ENCODE assay signal across 8 cellular contexts in the genomic region with DNA sequence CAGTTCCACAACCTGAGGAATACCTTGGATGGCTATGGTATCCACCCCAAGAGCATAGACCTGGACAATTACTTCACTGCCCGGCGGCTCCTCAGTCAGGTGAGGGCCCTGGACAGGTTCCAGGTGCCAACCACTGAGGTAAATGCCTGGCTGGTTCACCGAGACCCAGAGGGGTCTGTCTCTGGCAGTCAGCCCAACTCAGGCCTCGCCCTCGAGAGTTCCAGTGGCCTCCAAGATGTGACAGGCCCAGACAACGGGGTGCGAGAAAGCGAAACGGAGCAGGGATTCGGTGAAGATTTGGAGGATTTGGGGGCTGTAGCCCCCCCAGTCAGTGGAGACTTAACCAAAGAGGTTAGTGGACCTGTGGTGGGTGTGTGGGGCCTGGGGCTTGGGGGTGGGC. TPM values are rescaled to one million over a fixed set of nuclear protein-coding genes. Genes with fewer than 3 reads are reported as not detected.
DNase-seq lines count a peak whose midpoint lies in the region; ATAC-seq and TF ChIP-seq lines count a peak whose summit lies in the region.

No MANE protein-coding gene starts in this region.

- no peak for ATAC-seq in WTC11

- H3K9me3 ChIP-seq in DOHH2 (ENCODE audit: control insufficient read depth, insufficient read depth, low read length) (no peaks in the 10 kb centered on the region), sigmoid colon (no peaks in the 10 kb centered on the region)
- no peaks in the 10 kb centered on the region for H3K9me3 ChIP-seq in CD4-positive, alpha-beta memory T cell (ENCODE audit: control insufficient read depth in 1 of 2, low read length in 2 of 2)

- H3K27ac ChIP-seq in DOHH2 (ENCODE audit: low read depth, low read length) (no peak overlapping the region), sigmoid colon (peak overlapping the region; percentile 96 to 99 (median 98))
- H3K27ac ChIP-seq in CD4-positive, alpha-beta memory T cell (ENCODE audit: low read depth, low read length), result no peak overlapping the region

- H3K4me1 Mint-ChIP-seq in WTC11, result peaks cover 73% of the 10 kb centered on the region
- H3K4me1 Mint-ChIP-seq in CD4-positive, alpha-beta memory T cell, result peaks cover 40 to 85% (median 59%) of the 10 kb centered on the region in 4 donors

- peak overlapping the region; percentile 98 for H3K27ac Mint-ChIP-seq in WTC11
- peak overlapping the region in 2 of 7 donors; percentile 66 to 78 for H3K27ac Mint-ChIP-seq in CD4-positive, alpha-beta memory T cell

- intact Hi-C loops in sigmoid colon (cut with DNase I), result no loop called here
- intact Hi-C loops in CD4-positive, alpha-beta memory T cell (cut with micrococcal nuclease), result no loop called here

- no peaks in the 10 kb centered on the region for H3K27me3 ChIP-seq in DOHH2 (ENCODE audit: control insufficient read depth, low read length)
- no peaks in the 10 kb centered on the region for H3K27me3 ChIP-seq in sigmoid colon
- H3K27me3 ChIP-seq in CD4-positive, alpha-beta memory T cell (ENCODE audit: insufficient read depth, low read length), result no peaks in the 10 kb centered on the region

- peak overlapping the region; percentile 44; the same call in 1 of the 2 replicates for H3K4me2 ChIP-seq in DOHH2 (ENCODE audit: low read length)

- H3K36me3 ChIP-seq in DOHH2 (ENCODE audit: control insufficient read depth, low read length), result peaks cover 65% of the 10 kb centered on the region
- H3K36me3 ChIP-seq in sigmoid colon, result peaks cover 0 to 22% (median 11%) of the 10 kb centered on the region in 4 donors
- peaks cover 48% of the 10 kb centered on the region for H3K36me3 ChIP-seq in CD4-positive, alpha-beta memory T cell (ENCODE audit: insufficient read depth, low read length)

- no peaks in the 10 kb centered on the region for H3F3A ChIP-seq in DOHH2 (ENCODE audit: control insufficient read depth, insufficient read depth)

- no peaks in the 10 kb centered on the region for H3K27me3 Mint-ChIP-seq in WTC11 (ENCODE audit: low read depth)
- H3K27me3 Mint-ChIP-seq in CD4-positive, alpha-beta memory T cell, result no peaks in the 10 kb centered on the region

- DNase-seq in WTC11 (ENCODE audit: low spot score) (no peak), fibroblast of the aortic adventitia (ENCODE audit: low read depth) (no peak), sigmoid colon (peak; percentile 72), NCI-H1092 treated with DMSO at 0.1 percent for 48 hours (lab: John Stamatoyannopoulos, UW) (no peak), midbrain (lab: John Stamatoyannopoulos, UW) (no peak), iPS-NIHi11 (ENCODE audit: low spot score) (no peak)
- no peak for DNase-seq in CD4-positive, alpha-beta memory T cell

- POLR2A ChIA-PET in WTC11 (lab: Charles Lee), result no interaction called here
- POLR2A ChIA-PET in CD4-positive, alpha-beta memory T cell (lab: Charles Lee; ENCODE audit: partially characterized antibody), result no interaction called here

- 69 to 85% methylated on average over 10 of the region's 10 CpGs for WGBS in sigmoid colon, 2 donors

- H3K4me3 ChIP-seq in DOHH2 (ENCODE audit: low read length), result peak overlapping the region; percentile 25; the same call in 1 of the 2 replicates
- peak overlapping the region; percentile 69 for H3K4me3 ChIP-seq in fibroblast of the aortic adventitia (ENCODE audit: low read depth, low read length)
- H3K4me3 ChIP-seq in sigmoid colon, result peak overlapping the region in 2 of 4 donors; percentile 27 to 85
- no peak overlapping the region for H3K4me3 ChIP-seq in CD4-positive, alpha-beta memory T cell (ENCODE audit: low read length in 2 of 2)

- TF ChIP-seq CTCF in DOHH2 (IDR thresholded peaks at IDR 0.05; ENCODE audit: low read depth, low read length, poor library complexity, severe bottlenecking) (no peak), WTC11 (IDR thresholded peaks at IDR 0.05) (no peak), fibroblast of the aortic adventitia (IDR thresholded peaks at IDR 0.05; ENCODE audit: insufficient read depth, low read length) (no peak), sigmoid colon (IDR thresholded peaks at IDR 0.05) (no peak)

- peaks cover 94% of the 10 kb centered on the region for H3K79me2 ChIP-seq in DOHH2 (ENCODE audit: control insufficient read depth, low read length)

- peak overlapping the region; percentile 36; the same call in 1 of the 2 replicates for H3K4me3 Mint-ChIP-seq in WTC11
- H3K4me3 Mint-ChIP-seq in CD4-positive, alpha-beta memory T cell, result peak overlapping the region in 2 of 8 donors; percentile 21 to 31

- no peak for TF ChIP-seq POLR2A in sigmoid colon (IDR thresholded peaks at IDR 0.05)

- H3K4me1 ChIP-seq in DOHH2 (ENCODE audit: control insufficient read depth, low read length) (peaks cover 80% of the 10 kb centered on the region), sigmoid colon (peaks cover 0 to 85% (median 79%) of the 10 kb centered on the region in 4 donors)
- peaks cover 67% of the 10 kb centered on the region for H3K4me1 ChIP-seq in CD4-positive, alpha-beta memory T cell (ENCODE audit: insufficient read depth, low read length)

- CTCF ChIA-PET in WTC11 (lab: Charles Lee), result interaction anchor here (1.8 to 10.4 kb wide), 2 partner anchors 17 to 25 kb away, joined by 5 to 108 read pairs; no protein-coding TSS in a partner anchor
- CTCF ChIA-PET in CD4-positive, alpha-beta memory T cell (lab: Charles Lee; ENCODE audit: partially characterized antibody), result interaction anchor here (3.2 to 4.9 kb wide), 2 partner anchors 15 to 25 kb away, joined by 15 to 40 read pairs; no protein-coding TSS in a partner anchor

- peaks cover 26% of the 10 kb centered on the region for H3K36me3 Mint-ChIP-seq in WTC11
- peaks cover 27 to 53% of the 10 kb centered on the region in 2 donors for H3K36me3 Mint-ChIP-seq in CD4-positive, alpha-beta memory T cell

- H3K9me3 Mint-ChIP-seq in WTC11, result no peaks in the 10 kb centered on the region
- peaks cover 0 to 2% (median 0%) of the 10 kb centered on the region in 8 donors for H3K9me3 Mint-ChIP-seq in CD4-positive, alpha-beta memory T cell

- peaks cover 15% of the 10 kb centered on the region for H4K20me1 ChIP-seq in DOHH2 (ENCODE audit: control insufficient read depth, insufficient read depth, low read depth, low read length)

- no peak for TF ChIP-seq EP300 in sigmoid colon (IDR thresholded peaks at IDR 0.05)

- no peaks in the 10 kb centered on the region for H3K9me2 ChIP-seq in DOHH2 (replicated peaks; ENCODE audit: control insufficient read depth, low read length)

TF ChIP-seq in WTC11, 78 proteins besides CTCF, POLR2A, EP300 and RAD21:
- TF ChIP-seq NR3C1 (CRISPR knock-in tag; conservative IDR thresholded peaks at IDR 0.05; ENCODE audit: low read depth) (no peak), CBFB (CRISPR knock-in tag; IDR thresholded peaks at IDR 0.05; ENCODE audit: low read depth) (no peak), FOXK1 (CRISPR knock-in tag; IDR thresholded peaks at IDR 0.05) (no peak), ZNF121 (CRISPR knock-in tag; IDR thresholded peaks at IDR 0.05) (no peak), NFATC4 (CRISPR knock-in tag; IDR thresholded peaks at IDR 0.05) (no peak)

RNA-seq across cellular contexts. Expression of a gene that starts 3.1 kb away (rescaled TPM):
- total RNA-seq in WTC11 (2021) (130 to 149 TPM (median 131 TPM) in 3 replicates), fibroblast of the aortic adventitia (ENCODE audit: low replicate concordance) (103 and 413 TPM in 2 replicates), sigmoid colon (100 to 1,000 TPM; 126 to 174 (median 141) TPM)
- polyA plus RNA-seq in sigmoid colon, result 100 to 1,000 TPM in 1 of 3 donors, 10 to 100 TPM in 2; 44.4 to 134 (median 61.5) TPM
- total RNA-seq in CD4-positive, alpha-beta memory T cell, result 10 to 100 TPM; 53.5 to 62.5 TPM
- 10 to 100 TPM in 1 of 2 donors, 1 to 10 TPM in 1; 2.9 to 16.2 TPM for polyA plus RNA-seq in CD4-positive, alpha-beta memory T cell

RNA-seq across cellular contexts. Expression of a gene that starts 13.7 kb away (rescaled TPM):
- total RNA-seq in WTC11 (2021) (0.37 to 0.44 TPM in 2 of 3 replicates, not detected in the other), fibroblast of the aortic adventitia (ENCODE audit: low replicate concordance) (80.5 and 292 TPM in 2 replicates), sigmoid colon (10 to 100 TPM; 52.3 to 64.0 (median 58.9) TPM)
- 10 to 100 TPM in 1 of 3 donors, 1 to 10 TPM in 2; 5.5 to 19.2 (median 6.9) TPM for polyA plus RNA-seq in sigmoid colon
- total RNA-seq in CD4-positive, alpha-beta memory T cell, result 1 to 10 TPM; 1.9 to 2.0 TPM
- polyA plus RNA-seq in CD4-positive, alpha-beta memory T cell, result 1 to 10 TPM; 1.6 to 1.9 TPM

RNA-seq across cellular contexts. Expression of a gene that starts 50.0 kb away (rescaled TPM):
- total RNA-seq in WTC11 (2021) (162 to 167 TPM (median 165 TPM) in 3 replicates), fibroblast of the aortic adventitia (ENCODE audit: low replicate concordance) (49.2 and 59.7 TPM in 2 replicates), sigmoid colon (10 to 100 TPM; 29.1 to 37.4 (median 32.9) TPM)
- polyA plus RNA-seq in sigmoid colon, result 10 to 100 TPM; 26.8 to 36.1 (median 31.8) TPM
- total RNA-seq in CD4-positive, alpha-beta memory T cell, result 10 to 100 TPM; 33.9 to 37.1 TPM
- polyA plus RNA-seq in CD4-positive, alpha-beta memory T cell, result 10 to 100 TPM; 10.1 to 19.8 TPM

RNA-seq across cellular contexts. Expression of a gene that starts 56.3 kb away (rescaled TPM):
- total RNA-seq in WTC11 (2021), result 19.3 to 24.5 TPM (median 20.1 TPM) in 3 replicates
- total RNA-seq in fibroblast of the aortic adventitia (ENCODE audit: low replicate concordance), result 4.7 and 11.5 TPM in 2 replicates
- 10 to 100 TPM in 3 of 4 donors, 1 to 10 TPM in 1; 10.0 to 19.3 (median 15.7) TPM for total RNA-seq in sigmoid colon
- polyA plus RNA-seq in sigmoid colon, result 10 to 100 TPM; 22.2 to 27.8 (median 25.2) TPM
- total RNA-seq in CD4-positive, alpha-beta memory T cell, result 10 to 100 TPM; 20.8 to 22.0 TPM
- polyA plus RNA-seq in CD4-positive, alpha-beta memory T cell, result 10 to 100 TPM; 17.9 to 18.1 TPM

Comparison
In these comparisons a context has a peak if more than half of its experiments do, and no peak if none do; other contexts are left out.
1. H3K27ac ChIP-seq: peak in sigmoid colon (4 of 4); none in DOHH2 (single experiment) and CD4-positive, alpha-beta memory T cell (single experiment).
2. H3K4me3 ChIP-seq: peak in DOHH2 (single experiment) and fibroblast of the aortic adventitia (single experiment); none in CD4-positive, alpha-beta memory T cell (0 of 2).
3. RNA of a gene that starts 13.7 kb away (total RNA-seq): 80.5 to 292 TPM in fibroblast of the aortic adventitia and 52.3 to 64.0 TPM in sigmoid colon; 1.9 to 2.0 TPM in CD4-positive, alpha-beta memory T cell and 0.37 to 0.44 TPM in WTC11; every median in the first group is over 10 times any median in the second.